1 cellular context compared by ENCODE assay signal in the genomic region with DNA sequence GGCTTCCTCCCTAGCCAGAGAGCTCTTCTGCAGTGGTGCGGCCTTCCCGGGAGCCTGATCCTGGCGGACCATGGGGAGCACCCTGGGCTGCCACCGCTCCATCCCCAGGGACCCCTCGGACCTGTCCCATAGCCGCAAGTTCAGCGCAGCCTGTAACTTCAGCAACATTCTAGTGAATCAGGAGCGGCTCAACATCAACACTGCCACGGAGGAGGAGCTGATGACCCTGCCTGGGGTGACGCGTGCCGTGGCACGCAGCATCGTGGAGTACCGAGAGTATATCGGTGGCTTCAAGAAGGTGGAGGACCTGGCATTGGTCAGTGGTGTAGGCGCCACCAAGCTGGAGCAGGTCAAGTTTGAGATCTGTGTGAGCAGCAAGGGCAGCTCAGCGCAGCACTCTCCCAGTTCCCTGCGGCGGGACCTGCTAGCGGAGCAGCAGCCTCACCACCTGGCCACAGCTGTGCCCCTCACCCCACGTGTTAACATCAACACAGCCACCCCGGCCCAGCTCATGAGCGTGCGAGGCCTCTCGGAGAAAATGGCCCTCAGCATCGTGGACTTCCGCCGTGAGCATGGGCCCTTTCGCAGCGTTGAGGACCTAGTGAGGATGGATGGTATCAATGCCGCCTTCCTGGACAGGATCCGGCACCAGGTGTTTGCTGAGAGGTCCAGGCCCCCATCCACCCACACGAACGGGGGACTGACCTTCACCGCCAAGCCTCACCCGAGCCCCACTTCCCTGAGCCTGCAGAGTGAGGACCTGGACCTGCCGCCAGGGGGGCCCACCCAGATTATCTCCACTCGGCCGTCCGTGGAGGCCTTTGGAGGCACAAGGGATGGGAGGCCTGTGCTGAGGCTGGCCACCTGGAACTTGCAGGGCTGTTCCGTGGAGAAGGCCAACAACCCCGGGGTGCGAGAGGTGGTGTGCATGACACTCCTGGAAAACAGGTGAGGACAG.
TF ChIP-seq lines count a peak whose summit lies in the region.

No MANE protein-coding gene starts in this region.

TF ChIP-seq in WTC11, 78 proteins besides CTCF, POLR2A, EP300 and RAD21 (continued from another document):
- TF ChIP-seq RELA (CRISPR knock-in tag; IDR thresholded peaks at IDR 0.05; ENCODE audit: borderline replicate concordance) (no peak), FOXJ3 (CRISPR knock-in tag; IDR thresholded peaks at IDR 0.05; ENCODE audit: borderline replicate concordance) (no peak)
- TF ChIP-seq, protein P1, sequence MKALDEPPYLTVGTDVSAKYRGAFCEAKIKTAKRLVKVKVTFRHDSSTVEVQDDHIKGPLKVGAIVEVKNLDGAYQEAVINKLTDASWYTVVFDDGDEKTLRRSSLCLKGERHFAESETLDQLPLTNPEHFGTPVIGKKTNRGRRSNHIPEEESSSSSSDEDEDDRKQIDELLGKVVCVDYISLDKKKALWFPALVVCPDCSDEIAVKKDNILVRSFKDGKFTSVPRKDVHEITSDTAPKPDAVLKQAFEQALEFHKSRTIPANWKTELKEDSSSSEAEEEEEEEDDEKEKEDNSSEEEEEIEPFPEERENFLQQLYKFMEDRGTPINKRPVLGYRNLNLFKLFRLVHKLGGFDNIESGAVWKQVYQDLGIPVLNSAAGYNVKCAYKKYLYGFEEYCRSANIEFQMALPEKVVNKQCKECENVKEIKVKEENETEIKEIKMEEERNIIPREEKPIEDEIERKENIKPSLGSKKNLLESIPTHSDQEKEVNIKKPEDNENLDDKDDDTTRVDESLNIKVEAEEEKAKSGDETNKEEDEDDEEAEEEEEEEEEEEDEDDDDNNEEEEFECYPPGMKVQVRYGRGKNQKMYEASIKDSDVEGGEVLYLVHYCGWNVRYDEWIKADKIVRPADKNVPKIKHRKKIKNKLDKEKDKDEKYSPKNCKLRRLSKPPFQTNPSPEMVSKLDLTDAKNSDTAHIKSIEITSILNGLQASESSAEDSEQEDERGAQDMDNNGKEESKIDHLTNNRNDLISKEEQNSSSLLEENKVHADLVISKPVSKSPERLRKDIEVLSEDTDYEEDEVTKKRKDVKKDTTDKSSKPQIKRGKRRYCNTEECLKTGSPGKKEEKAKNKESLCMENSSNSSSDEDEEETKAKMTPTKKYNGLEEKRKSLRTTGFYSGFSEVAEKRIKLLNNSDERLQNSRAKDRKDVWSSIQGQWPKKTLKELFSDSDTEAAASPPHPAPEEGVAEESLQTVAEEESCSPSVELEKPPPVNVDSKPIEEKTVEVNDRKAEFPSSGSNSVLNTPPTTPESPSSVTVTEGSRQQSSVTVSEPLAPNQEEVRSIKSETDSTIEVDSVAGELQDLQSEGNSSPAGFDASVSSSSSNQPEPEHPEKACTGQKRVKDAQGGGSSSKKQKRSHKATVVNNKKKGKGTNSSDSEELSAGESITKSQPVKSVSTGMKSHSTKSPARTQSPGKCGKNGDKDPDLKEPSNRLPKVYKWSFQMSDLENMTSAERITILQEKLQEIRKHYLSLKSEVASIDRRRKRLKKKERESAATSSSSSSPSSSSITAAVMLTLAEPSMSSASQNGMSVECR (CRISPR knock-in tag; IDR thresholded peaks at IDR 0.05; ENCODE audit: borderline replicate concordance) = no peak
